32 cellular contexts compared by ENCODE assay signal in genomic region chr19:7236153-7236552, GRCh38.
"Had no signal": no experiment of that assay in that cellular context is flagged by ENCODE, and none has a peak within 500 bp of the region (broad histone marks: within the 10 kb centered on the region; RNA-seq: fewer than 3 reads in every experiment).

No MANE protein-coding gene starts in this region.

- ATAC-seq: activated CD8-positive, alpha-beta T cell treated with anti-CD3 and anti-CD28 coated beads for 36 hours; activated naive CD8-positive, alpha-beta T cell treated with anti-CD3 and anti-CD28 coated beads, Interleukin-2, amount 50 U/mL, for 24 hours; activated T-cell treated with anti-CD3 and anti-CD28 coated beads, Interleukin-2, amount 50 U/mL, for 4 hours had no signal

- H3K4me1 Mint-ChIP-seq: activated B cell treated with CpG ODN at 0.5 μM for 24 hours; activated CD4-positive, alpha-beta T cell treated with anti-CD3 and anti-CD28 coated beads, Interleukin-2, amount 10 ng/mL, durations not matched to agents 24 days and 14 days; activated naive CD4-positive, alpha-beta T cell treated with anti-CD3 and anti-CD28 coated beads, Interleukin-2, amount 10 ng/mL, durations not matched to agents 7 days and 5 days; activated naive CD4-positive, alpha-beta T cell treated with anti-CD3 and anti-CD28 coated beads, Interleukin-2, amount 50 U/mL, for 24 hours; activated naive CD8-positive, alpha-beta T cell treated with anti-CD3 and anti-CD28 coated beads, Interleukin-2, amount 10 ng/mL, durations not matched to agents 7 days and 5 days; activated naive CD8-positive, alpha-beta T cell treated with anti-CD3 and anti-CD28 coated beads, Interleukin-2, amount 50 U/mL, for 24 hours had no signal

- H3K9me3 Mint-ChIP-seq: activated naive CD4-positive, alpha-beta T cell treated with anti-CD3 and anti-CD28 coated beads, Interleukin-2, amount 50 U/mL, for 24 hours had no signal

- H3K4me3 Mint-ChIP-seq: activated B cell treated with CpG ODN at 0.5 μM for 24 hours; activated CD4-positive, alpha-beta memory T cell treated with anti-CD3 and anti-CD28 coated beads for 36 hours; activated CD4-positive, alpha-beta T cell treated with anti-CD3 and anti-CD28 coated beads, Interleukin-2, amount 10 ng/mL, durations not matched to agents 24 days and 14 days; activated CD8-positive, alpha-beta T cell treated with anti-CD3 and anti-CD28 coated beads for 36 hours; activated naive CD4-positive, alpha-beta T cell treated with anti-CD3 and anti-CD28 coated beads, Interleukin-2, amount 10 ng/mL, durations not matched to agents 7 days and 5 days; activated naive CD4-positive, alpha-beta T cell treated with anti-CD3 and anti-CD28 coated beads, Interleukin-2, amount 50 U/mL, for 24 hours; activated naive CD8-positive, alpha-beta T cell; activated naive CD8-positive, alpha-beta T cell treated with anti-CD3 and anti-CD28 coated beads, Interleukin-2, amount 10 ng/mL, durations not matched to agents 7 days and 5 days; activated naive CD8-positive, alpha-beta T cell treated with anti-CD3 and anti-CD28 coated beads, Interleukin-2, amount 50 U/mL, for 24 hours; activated T-cell treated with anti-CD3 and anti-CD28 coated beads, Interleukin-2, amount 50 U/mL, for 4 hours; brain; T-helper 1 cell treated with Interleukin-12 subunit alpha and Interleukin-12 subunit beta and Interleukin-4 antibody, amounts not matched to agents 30 μg/mL and 1 μg/mL, for 36 hours; T-helper 2 cell treated with Interferon-gamma antibody and Interleukin-4, amounts not matched to agents 5 μg/mL and 100 μg/mL, for 36 hours had no signal

- H3K36me3 Mint-ChIP-seq: activated naive CD4-positive, alpha-beta T cell treated with anti-CD3 and anti-CD28 coated beads, Interleukin-2, amount 50 U/mL, for 24 hours; activated naive CD8-positive, alpha-beta T cell treated with anti-CD3 and anti-CD28 coated beads, Interleukin-2, amount 10 ng/mL, durations not matched to agents 7 days and 5 days had no signal

- H3K27ac Mint-ChIP-seq: activated B cell treated with CpG ODN at 0.5 μM for 24 hours; activated CD4-positive, alpha-beta memory T cell treated with anti-CD3 and anti-CD28 coated beads for 36 hours; activated CD4-positive, alpha-beta T cell treated with anti-CD3 and anti-CD28 coated beads, Interleukin-2, amount 10 ng/mL, durations not matched to agents 24 days and 14 days; activated CD8-positive, alpha-beta T cell treated with anti-CD3 and anti-CD28 coated beads for 36 hours; activated naive CD4-positive, alpha-beta T cell treated with anti-CD3 and anti-CD28 coated beads, Interleukin-2, amount 10 ng/mL, durations not matched to agents 7 days and 5 days; activated naive CD4-positive, alpha-beta T cell treated with anti-CD3 and anti-CD28 coated beads, Interleukin-2, amount 50 U/mL, for 24 hours; activated naive CD8-positive, alpha-beta T cell; activated naive CD8-positive, alpha-beta T cell treated with anti-CD3 and anti-CD28 coated beads, Interleukin-2, amount 10 ng/mL, durations not matched to agents 7 days and 5 days; activated naive CD8-positive, alpha-beta T cell treated with anti-CD3 and anti-CD28 coated beads, Interleukin-2, amount 50 U/mL, for 24 hours; activated T-helper 2 cell treated with anti-CD3 and anti-CD28 coated beads, Interferon-gamma antibody, Interleukin-2, Interleukin-4, amounts not matched to agents 10 μg/mL and 5 μg/mL and 100 μg/mL, durations not matched to agents 14 hours and 24 hours and 36 hours; T-helper 1 cell treated with Interleukin-12 subunit alpha and Interleukin-12 subunit beta and Interleukin-4 antibody, amounts not matched to agents 30 μg/mL and 1 μg/mL, for 36 hours; T-helper 2 cell treated with Interferon-gamma antibody and Interleukin-4, amounts not matched to agents 5 μg/mL and 100 μg/mL, for 36 hours had no signal

- H3K9me3 ChIP-seq: ascending aorta had no signal

- H3K27me3 ChIP-seq: ascending aorta had no signal

- DNase-seq: activated B cell treated with CpG ODN at 0.5 μM for 24 hours; activated CD4-positive, alpha-beta memory T cell treated with anti-CD3 and anti-CD28 coated beads for 36 hours; activated CD4-positive, alpha-beta T cell treated with anti-CD3 and anti-CD28 coated beads for 4 hours; activated CD4-positive, alpha-beta T cell treated with anti-CD3 and anti-CD28 coated beads, Interleukin-2, amount 10 ng/mL, durations not matched to agents 24 days and 14 days; activated CD4-positive, alpha-beta T cell treated with anti-CD3 and anti-CD28 coated beads, Interleukin-2, amount 50 U/mL, for 1 hour; activated CD4-positive, alpha-beta T cell treated with anti-CD3 and anti-CD28 coated beads, Interleukin-2, amount 50 U/mL, for 4 hours; activated CD4-positive, CD25-positive, alpha-beta regulatory T cell treated with anti-CD3 and anti-CD28 coated beads, Interleukin-2, amount 50 U/mL, for 72 hours; activated CD8-positive, alpha-beta memory T cell treated with anti-CD3 and anti-CD28 coated beads, Interleukin-2, amount 50 U/mL, for 4 hours; activated CD8-positive, alpha-beta T cell treated with anti-CD3 and anti-CD28 coated beads for 36 hours; activated effector memory CD4-positive, alpha-beta T cell treated with Interleukin-2 at 50 U/mL for 16 hours; activated gamma-delta T cell; activated naive CD4-positive, alpha-beta T cell treated with anti-CD3 and anti-CD28 coated beads, Interleukin-2, amount 10 ng/mL, durations not matched to agents 7 days and 5 days; activated naive CD4-positive, alpha-beta T cell treated with Interleukin-2 at 50 U/mL for 16 hours; activated naive CD8-positive, alpha-beta T cell treated with anti-CD3 and anti-CD28 coated beads, Interleukin-2, amount 10 ng/mL, durations not matched to agents 7 days and 5 days; activated naive CD8-positive, alpha-beta T cell treated with anti-CD3 and anti-CD28 coated beads, Interleukin-2, amount 50 U/mL, for 24 hours; activated T-cell treated with anti-CD3 and anti-CD28 coated beads for 4 hours; activated T-cell treated with anti-CD3 and anti-CD28 coated beads, Interleukin-2, amount 50 U/mL, for 1 hour; activated T-cell treated with anti-CD3 and anti-CD28 coated beads, Interleukin-2, amount 50 U/mL, for 4 hours; amygdala; anterior cingulate cortex; central memory CD4-positive, alpha-beta T cell; T-helper 1 cell; T-helper 2 cell; T-helper 9 cell had no signal

- H3K36me3 ChIP-seq: ascending aorta had no signal

- H3K27ac ChIP-seq: ascending aorta, VCaP had no signal

- H3K4me3 ChIP-seq: ascending aorta had no signal

- H3K27me3 Mint-ChIP-seq: activated B cell treated with CpG ODN at 0.5 μM for 24 hours; activated CD4-positive, alpha-beta memory T cell treated with anti-CD3 and anti-CD28 coated beads for 36 hours; activated CD4-positive, alpha-beta T cell treated with anti-CD3 and anti-CD28 coated beads, Interleukin-2, amount 10 ng/mL, durations not matched to agents 24 days and 14 days; activated CD8-positive, alpha-beta T cell treated with anti-CD3 and anti-CD28 coated beads for 36 hours; activated naive CD4-positive, alpha-beta T cell treated with anti-CD3 and anti-CD28 coated beads, Interleukin-2, amount 10 ng/mL, durations not matched to agents 7 days and 5 days; activated naive CD4-positive, alpha-beta T cell treated with anti-CD3 and anti-CD28 coated beads, Interleukin-2, amount 50 U/mL, for 24 hours; activated naive CD8-positive, alpha-beta T cell; activated naive CD8-positive, alpha-beta T cell treated with anti-CD3 and anti-CD28 coated beads, Interleukin-2, amount 10 ng/mL, durations not matched to agents 7 days and 5 days; activated naive CD8-positive, alpha-beta T cell treated with anti-CD3 and anti-CD28 coated beads, Interleukin-2, amount 50 U/mL, for 24 hours; brain had no signal
